10 cellular contexts compared by ENCODE assay signal in the genomic region with DNA sequence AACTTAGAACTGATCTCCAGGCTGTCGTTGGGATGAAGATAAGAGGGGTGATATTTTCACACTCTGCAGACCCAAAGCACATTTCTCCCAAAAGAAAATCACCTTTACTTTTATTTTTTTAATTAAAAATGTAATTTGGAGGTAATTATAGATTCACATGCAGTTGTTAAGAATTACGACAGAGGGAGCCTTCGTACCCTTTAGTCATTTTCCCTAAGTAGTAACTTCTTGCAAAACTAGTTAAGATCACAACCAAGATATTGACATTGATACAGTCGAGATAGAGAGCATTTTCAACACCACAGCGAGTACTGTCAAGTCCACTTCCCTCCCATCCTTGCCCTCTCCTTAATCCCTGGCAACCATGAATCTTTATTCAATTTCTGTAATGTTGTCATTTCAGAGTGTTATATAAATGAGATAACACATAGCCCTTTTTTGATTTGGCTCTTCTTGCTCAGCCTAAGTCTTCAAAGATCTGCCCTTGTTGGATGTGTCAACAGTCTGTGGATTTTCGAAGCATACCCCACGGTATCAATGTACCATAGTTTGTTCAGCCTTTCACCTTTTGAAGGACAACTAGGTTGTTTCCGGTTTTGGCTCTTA. TPM values are rescaled to one million over a fixed set of nuclear protein-coding genes. Genes with fewer than 3 reads are reported as not detected.
DNase-seq lines count a peak whose midpoint lies in the region; ATAC-seq and TF ChIP-seq lines count a peak whose summit lies in the region.
"Had no signal": no experiment of that assay in that cellular context is flagged by ENCODE, and none has a peak within 500 bp of the region (broad histone marks: within the 10 kb centered on the region; RNA-seq: fewer than 3 reads in every experiment).

No MANE protein-coding gene starts in this region.

- H3K27me3 ChIP-seq in SU-DHL-6 (ENCODE audit: low read length) = no peaks in the 10 kb centered on the region
- no peaks in the 10 kb centered on the region for H3K27me3 ChIP-seq in hepatocyte
- peaks cover 0 to 8% (median 0%) of the 10 kb centered on the region in 4 donors for H3K27me3 ChIP-seq in esophagus squamous epithelium

- POLR2A ChIA-PET in HEK293 (lab: Yijun Ruan, JAX) = no interaction called here

- H3K4me3 ChIP-seq in AG10803 (ENCODE audit: low read length) (no peak overlapping the region), HEK293 (ENCODE audit: low read depth, low read length) (no peak overlapping the region), SU-DHL-6 (ENCODE audit: insufficient read depth, low read length, poor library complexity, severe bottlenecking) (no peak overlapping the region), hepatocyte (no peak overlapping the region), esophagus squamous epithelium (no peak overlapping the region)
- H3K4me3 ChIP-seq: mucosa of descending colon had no signal

- intact Hi-C loops in esophagus squamous epithelium (cut with DNase I) = no loop called here

- no peak for ATAC-seq in stimulated activated naive CD8-positive, alpha-beta T cell treated with anti-CD3 and anti-CD28 coated beads, Interleukin-15, Interleukin-2, amounts not matched to agents 100 U/mL and 50 U/mL, for 24 hours
- ATAC-seq: mucosa of descending colon had no signal

- no peaks in the 10 kb centered on the region for H3K4me1 ChIP-seq in HEK293 (ENCODE audit: control insufficient read depth, insufficient read depth, low read length)
- H3K4me1 ChIP-seq in hepatocyte (ENCODE audit: insufficient read depth) = no peaks in the 10 kb centered on the region
- H3K4me1 ChIP-seq in esophagus squamous epithelium = no peaks in the 10 kb centered on the region

- H3K79me2 ChIP-seq in SU-DHL-6 (ENCODE audit: insufficient read depth, low read length) (no peaks in the 10 kb centered on the region), hepatocyte (no peaks in the 10 kb centered on the region)

- H3F3A ChIP-seq in SU-DHL-6 (ENCODE audit: insufficient read depth) = no peaks in the 10 kb centered on the region

- no peaks in the 10 kb centered on the region for H3K36me3 ChIP-seq in HEK293 (ENCODE audit: control insufficient read depth in 2 of 2, insufficient read depth in 1 of 2, low read length in 2 of 2)
- no peaks in the 10 kb centered on the region for H3K36me3 ChIP-seq in SU-DHL-6 (ENCODE audit: low read length)
- H3K36me3 ChIP-seq in hepatocyte (replicated peaks; ENCODE audit: insufficient read depth, low read depth) = no peaks in the 10 kb centered on the region
- H3K36me3 ChIP-seq in esophagus squamous epithelium = no peaks in the 10 kb centered on the region

- peak; percentile 43 for DNase-seq in AG10803 (ENCODE audit: low read depth)
- peak; percentile 22 for DNase-seq in hepatocyte (ENCODE audit: low spot score)
- no peak for DNase-seq in activated CD4-positive, alpha-beta T cell treated with anti-CD3 and anti-CD28 coated beads, Interleukin-2, amount 50 U/mL, for 4 hours
- DNase-seq in stimulated activated naive CD4-positive, alpha-beta T cell (lab: John Stamatoyannopoulos, UW) = no peak
- no peak for DNase-seq in stimulated activated naive CD8-positive, alpha-beta T cell treated with anti-CD3 and anti-CD28 coated beads, Interleukin-15, Interleukin-2, amounts not matched to agents 100 U/mL and 50 U/mL, for 24 hours
- DNase-seq in esophagus squamous epithelium (lab: John Stamatoyannopoulos, UW) = no peak
- DNase-seq: activated naive CD4-positive, alpha-beta T cell treated with anti-CD3 and anti-CD28 coated beads for 36 hours; mucosa of descending colon had no signal

- CTCF ChIA-PET in HEK293 (lab: Yijun Ruan, JAX) = interaction anchor here (0.7 to 1.3 kb wide), 5 partner anchors 29 to 591 kb away, joined by 3 to 6 read pairs (median 3); no protein-coding TSS in a partner anchor

- H3K9me2 ChIP-seq in SU-DHL-6 (replicated peaks; ENCODE audit: insufficient read depth, low read length) (no peaks in the 10 kb centered on the region), hepatocyte (replicated peaks; ENCODE audit: insufficient read depth) (no peaks in the 10 kb centered on the region)

- TF ChIP-seq CTCF in AG10803 (conservative IDR thresholded peaks at IDR 0.05; ENCODE audit: low read length) = peak; percentile 69
- TF ChIP-seq CTCF in HEK293 (tag by site-specific recombination; IDR thresholded peaks at IDR 0.05) = no peak
- peak; percentile 55 for TF ChIP-seq CTCF in SU-DHL-6 (IDR thresholded peaks at IDR 0.05; ENCODE audit: insufficient read depth, low read length, poor library complexity, severe bottlenecking)
- peak; percentile 59 for TF ChIP-seq CTCF in hepatocyte (IDR thresholded peaks at IDR 0.05; ENCODE audit: poor library complexity)
- TF ChIP-seq CTCF in esophagus squamous epithelium (IDR thresholded peaks at IDR 0.05) = peak in 3 of 6 experiments; percentile 19 to 53 (median 34)

- 43% methylated on average over 8 of the region's 8 CpGs for WGBS in hepatocyte (ENCODE audit: low lambda C conversion rate, missing lambda C conversion rate)
- 38 to 45% methylated on average over 8 of the region's 8 CpGs for WGBS in esophagus squamous epithelium, 2 donors

- H3K9ac ChIP-seq in SU-DHL-6 (ENCODE audit: low read length) = no peak overlapping the region

- H3K4me2 ChIP-seq in SU-DHL-6 (ENCODE audit: low read depth, low read length, poor library complexity, severe bottlenecking) = no peak overlapping the region
- H3K4me2 ChIP-seq in hepatocyte = no peak overlapping the region

- H3K27ac ChIP-seq in HEK293 (ENCODE audit: extremely low read depth, low read depth, low read length) = no peak overlapping the region
- H3K27ac ChIP-seq in SU-DHL-6 (ENCODE audit: low read depth, low read length) = no peak overlapping the region
- H3K27ac ChIP-seq in hepatocyte = no peak overlapping the region
- no peak overlapping the region for H3K27ac ChIP-seq in esophagus squamous epithelium

- H2AFZ ChIP-seq in SU-DHL-6 (ENCODE audit: low read depth, low read length, severe bottlenecking) (no peak overlapping the region), hepatocyte (no peak overlapping the region)

- H3K9me3 ChIP-seq in HEK293 (ENCODE audit: control insufficient read depth, insufficient read depth, low read depth, low read length) (no peaks in the 10 kb centered on the region), SU-DHL-6 (ENCODE audit: insufficient read depth, low read length) (no peaks in the 10 kb centered on the region), hepatocyte (ENCODE audit: low read depth) (no peaks in the 10 kb centered on the region), esophagus squamous epithelium (no peaks in the 10 kb centered on the region)
- H3K9me3 ChIP-seq: mucosa of descending colon had no signal

- TF ChIP-seq POLR2A in esophagus squamous epithelium (IDR thresholded peaks at IDR 0.05) = no peak

- H4K20me1 ChIP-seq in SU-DHL-6 (ENCODE audit: low read depth, low read length) (no peaks in the 10 kb centered on the region), hepatocyte (ENCODE audit: insufficient read depth, poor library complexity, severe bottlenecking) (no peaks in the 10 kb centered on the region)

TF ChIP-seq in HEK293, 187 proteins besides CTCF, POLR2A, EP300 and RAD21 (continues in another document):
- TF ChIP-seq, protein P1, sequence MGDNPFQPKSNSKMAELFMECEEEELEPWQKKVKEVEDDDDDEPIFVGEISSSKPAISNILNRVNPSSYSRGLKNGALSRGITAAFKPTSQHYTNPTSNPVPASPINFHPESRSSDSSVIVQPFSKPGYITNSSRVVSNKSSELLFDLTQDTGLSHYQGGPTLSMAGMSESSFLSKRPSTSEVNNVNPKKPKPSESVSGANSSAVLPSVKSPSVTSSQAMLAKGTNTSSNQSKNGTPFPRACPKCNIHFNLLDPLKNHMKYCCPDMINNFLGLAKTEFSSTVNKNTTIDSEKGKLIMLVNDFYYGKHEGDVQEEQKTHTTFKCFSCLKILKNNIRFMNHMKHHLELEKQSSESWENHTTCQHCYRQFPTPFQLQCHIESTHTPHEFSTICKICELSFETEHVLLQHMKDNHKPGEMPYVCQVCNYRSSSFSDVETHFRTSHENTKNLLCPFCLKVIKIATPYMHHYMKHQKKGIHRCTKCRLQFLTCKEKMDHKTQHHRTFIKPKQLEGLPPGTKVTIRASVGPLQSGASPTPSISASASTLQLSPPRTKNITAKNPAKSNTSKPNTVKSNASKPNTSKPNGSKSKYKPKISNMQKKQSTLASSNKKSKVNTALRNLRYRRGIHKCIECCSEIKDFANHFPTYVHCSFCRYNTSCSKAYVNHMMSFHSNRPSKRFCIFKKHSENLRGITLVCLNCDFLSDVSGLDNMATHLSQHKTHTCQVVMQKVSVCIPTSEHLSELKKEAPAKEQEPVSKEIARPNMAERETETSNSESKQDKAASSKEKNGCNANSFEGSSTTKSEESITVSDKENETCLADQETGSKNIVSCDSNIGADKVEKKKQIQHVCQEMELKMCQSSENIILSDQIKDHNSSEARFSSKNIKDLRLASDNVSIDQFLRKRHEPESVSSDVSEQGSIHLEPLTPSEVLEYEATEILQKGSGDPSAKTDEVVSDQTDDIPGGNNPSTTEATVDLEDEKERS (tag by site-specific recombination; IDR thresholded peaks at IDR 0.05) = no peak
- TF ChIP-seq ZNF2 (tag by site-specific recombination; IDR thresholded peaks at IDR 0.05) (no peak), ZNF654 (tag by site-specific recombination; IDR thresholded peaks at IDR 0.05; ENCODE audit: low read depth) (peak; percentile 25; the same call in 1 of the 2 replicates), ZNF664 (tag by site-specific recombination; IDR thresholded peaks at IDR 0.05) (0 out of 2 replicates have a peak, but pooled peaks have one; percentile 24), ZNF449 (tag by site-specific recombination; IDR thresholded peaks at IDR 0.05) (no peak), ZNF560 (tag by site-specific recombination; IDR thresholded peaks at IDR 0.05; ENCODE audit: borderline replicate concordance) (no peak)

RNA-seq across cellular contexts. Expression of gene DNAH10, which starts 39.6 kb away (rescaled TPM):
- total RNA-seq in hepatocyte (0.28 and 0.60 TPM in 2 replicates), esophagus squamous epithelium (not detected)
- polyA plus RNA-seq in hepatocyte = 0.22 and 0.68 TPM in 2 replicates

Comparison
In these comparisons a context has a peak if more than half of its experiments do, and no peak if none do; other contexts are left out.
1. DNase-seq: peak in AG10803 (single experiment) and hepatocyte (single experiment); none in activated CD4-positive, alpha-beta T cell treated with anti-CD3 and anti-CD28 coated beads, Interleukin-2, amount 50 U/mL, for 4 hours (0 of 2), stimulated activated naive CD4-positive, alpha-beta T cell (0 of 6), stimulated activated naive CD8-positive, alpha-beta T cell treated with anti-CD3 and anti-CD28 coated beads, Interleukin-15, Interleukin-2, amounts not matched to agents 100 U/mL and 50 U/mL, for 24 hours (single experiment) and esophagus squamous epithelium (single experiment).